ENCODE assay signal across 24 cellular contexts in the genomic region with DNA sequence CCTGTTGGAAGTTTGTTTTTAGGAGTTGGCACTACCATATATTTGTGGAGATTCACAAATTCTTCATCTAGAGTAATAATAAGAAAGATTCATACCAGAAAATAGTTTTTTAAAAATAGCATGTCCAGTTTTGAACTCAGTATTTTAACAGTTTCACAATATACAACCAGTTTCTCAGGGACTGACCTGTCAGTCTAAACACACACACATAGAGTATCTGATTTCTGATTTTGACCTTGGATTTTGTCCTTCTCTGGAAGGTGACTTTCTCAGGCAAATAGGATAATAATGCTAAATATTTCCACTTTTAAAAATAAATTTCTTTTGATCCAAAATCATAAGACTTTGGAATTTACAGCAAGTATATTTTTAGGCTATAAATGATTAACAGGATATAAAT.
"Had no signal": no experiment of that assay in that cellular context is flagged by ENCODE, and none has a peak within 500 bp of the region (broad histone marks: within the 10 kb centered on the region; RNA-seq: fewer than 3 reads in every experiment).

No MANE protein-coding gene starts in this region.

- H3K4me3 ChIP-seq: esophagus squamous epithelium, gastroesophageal sphincter, lung, psoas muscle, right lobe of liver, tibial artery, upper lobe of left lung, uterus had no signal

- H3K4me1 ChIP-seq: psoas muscle, right lobe of liver, uterus had no signal

- DNase-seq: esophagus squamous epithelium; foreskin fibroblast; glutamatergic neuron; immature natural killer cell; kidney; left colon; left ventricle myocardium superior; mesenchymal stem cell; midbrain; psoas muscle; retina; right lobe of liver; stimulated activated CD4-positive, alpha-beta T cell treated with anti-CD3 and anti-CD28 coated beads, Interleukin-15, amount 100 ng/mL, for 24 hours; stimulated activated CD4-positive, alpha-beta T cell treated with anti-CD3 and anti-CD28 coated beads, Interleukin-1b, Interleukin-23, amount 100 ng/mL, for 48 hours; stimulated activated CD4-positive, alpha-beta T cell treated with anti-CD3 and anti-CD28 coated beads, Interleukin-4, amount 100 ng/mL, for 24 hours; tibial artery; upper lobe of left lung; uterus had no signal

- H3K4me3 Mint-ChIP-seq: dendritic cell treated with granulocyte-macrophage colony-stimulating factor and Interleukin-4, amounts not matched to agents 40 ng/mL and 50 ng/mL, for 4 days; nephron; stimulated activated memory B cell treated with anti-CD40 and anti-IgM and Interleukin-4, amounts not matched to agents 10 μg/mL and 1 μg/mL and 100 μg/mL, for 72 hours; stimulated activated naive CD8-positive, alpha-beta T cell treated with anti-CD3 and anti-CD28 coated beads, Interleukin-15, Interleukin-2, amounts not matched to agents 100 ng/mL and 50 ng/mL, for 24 hours had no signal

- ATAC-seq: gastroesophageal sphincter; left colon; left ventricle myocardium superior; psoas muscle; stimulated activated memory B cell treated with anti-CD40 and anti-IgM and Interleukin-4, amounts not matched to agents 10 μg/mL and 1 μg/mL and 100 μg/mL, for 72 hours had no signal

- H3K27ac Mint-ChIP-seq: dendritic cell treated with granulocyte-macrophage colony-stimulating factor and Interleukin-4, amounts not matched to agents 40 ng/mL and 50 ng/mL, for 4 days; stimulated activated memory B cell treated with anti-CD40 and anti-IgM and Interleukin-4, amounts not matched to agents 10 μg/mL and 1 μg/mL and 100 μg/mL, for 72 hours; stimulated activated naive CD8-positive, alpha-beta T cell treated with anti-CD3 and anti-CD28 coated beads, Interleukin-15, Interleukin-2, amounts not matched to agents 100 ng/mL and 50 ng/mL, for 24 hours had no signal

- H3K9me3 ChIP-seq: esophagus squamous epithelium, gastroesophageal sphincter, psoas muscle, right lobe of liver, tibial artery, upper lobe of left lung, uterus had no signal

- H3K27me3 Mint-ChIP-seq: dendritic cell treated with granulocyte-macrophage colony-stimulating factor and Interleukin-4, amounts not matched to agents 40 ng/mL and 50 ng/mL, for 4 days; stimulated activated memory B cell treated with anti-CD40 and anti-IgM and Interleukin-4, amounts not matched to agents 10 μg/mL and 1 μg/mL and 100 μg/mL, for 72 hours; stimulated activated naive CD8-positive, alpha-beta T cell treated with anti-CD3 and anti-CD28 coated beads, Interleukin-15, Interleukin-2, amounts not matched to agents 100 ng/mL and 50 ng/mL, for 24 hours had no signal

- H3K36me3 ChIP-seq: right lobe of liver, uterus had no signal

- H3K27ac ChIP-seq: esophagus squamous epithelium, gastroesophageal sphincter, psoas muscle, right lobe of liver, tibial artery, upper lobe of left lung, uterus had no signal

- H3K27me3 ChIP-seq: esophagus squamous epithelium, gastroesophageal sphincter, right lobe of liver, tibial artery, upper lobe of left lung, uterus had no signal

- H3K9me3 Mint-ChIP-seq: dendritic cell treated with granulocyte-macrophage colony-stimulating factor and Interleukin-4, amounts not matched to agents 40 ng/mL and 50 ng/mL, for 4 days; immature natural killer cell; nephron; stimulated activated memory B cell treated with anti-CD40 and anti-IgM and Interleukin-4, amounts not matched to agents 10 μg/mL and 1 μg/mL and 100 μg/mL, for 72 hours; stimulated activated naive CD8-positive, alpha-beta T cell treated with anti-CD3 and anti-CD28 coated beads, Interleukin-15, Interleukin-2, amounts not matched to agents 100 ng/mL and 50 ng/mL, for 24 hours had no signal
